In the genomic region with DNA sequence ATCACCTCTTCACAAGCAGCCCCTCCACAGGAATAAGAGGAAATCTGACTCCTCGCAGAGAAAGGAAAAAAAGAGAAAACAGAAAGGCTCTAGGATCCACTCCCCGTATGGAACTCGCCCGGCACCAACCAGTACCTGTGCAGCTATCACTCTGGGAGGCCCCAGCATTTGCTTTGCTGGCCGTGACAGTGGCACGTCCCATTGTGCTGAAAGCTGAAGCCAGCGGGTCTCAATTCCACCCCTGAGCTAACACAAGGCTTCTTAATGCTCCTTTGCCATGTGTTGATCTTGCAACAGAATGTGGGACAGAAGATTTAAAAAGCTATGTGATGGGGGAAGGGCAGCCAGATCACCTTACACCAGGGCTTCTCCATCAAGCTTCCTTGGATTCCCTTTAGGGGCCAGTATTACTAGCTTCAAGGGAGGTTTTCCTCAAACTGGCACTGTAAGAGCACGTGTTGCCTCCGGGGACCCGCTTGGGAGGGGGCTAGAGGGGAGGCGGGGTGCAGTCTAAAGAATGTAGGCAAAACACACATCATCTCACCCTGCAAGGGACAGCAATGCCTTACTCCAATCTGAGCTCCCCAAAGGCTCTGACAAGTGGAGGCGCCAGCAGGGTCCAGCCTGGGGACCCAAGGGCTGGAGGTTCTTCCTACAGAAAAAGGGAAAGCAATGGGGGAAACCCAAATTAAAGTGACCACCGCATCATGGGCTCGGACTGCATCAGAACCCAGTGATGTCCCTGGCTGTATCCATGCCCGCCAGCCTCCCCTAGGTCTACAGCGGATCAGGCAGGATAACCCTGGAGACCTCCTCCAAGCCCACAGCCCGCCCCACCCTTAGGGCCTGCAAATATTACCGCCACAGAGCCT, we compare ENCODE assay signal across 8 cellular contexts. TPM values are rescaled to one million over a fixed set of nuclear protein-coding genes. Genes with fewer than 3 reads are reported as not detected.
DNase-seq lines count a peak whose midpoint lies in the region; ATAC-seq and TF ChIP-seq lines count a peak whose summit lies in the region.

No MANE protein-coding gene starts in this region.

- TF ChIP-seq CTCF in Calu3 (IDR thresholded peaks at IDR 0.05; ENCODE audit: unreplicated experiment): no peak
- TF ChIP-seq CTCF in mammary epithelial cell (conservative IDR thresholded peaks at IDR 0.05 in 1 of 2, IDR thresholded peaks at IDR 0.05 in 1 of 2; ENCODE audit: extremely low read depth in 1 of 2, insufficient read depth in 1 of 2, low read depth in 1 of 2, low read length in 2 of 2): no peak
- no peak for TF ChIP-seq CTCF in suprapubic skin (IDR thresholded peaks at IDR 0.05)

- H3K36me3 ChIP-seq in MG63 (peaks cover 13% of the 10 kb centered on the region), mammary epithelial cell (ENCODE audit: insufficient read depth, low read length) (no peaks in the 10 kb centered on the region), suprapubic skin (no peaks in the 10 kb centered on the region)

- peaks cover 26% of the 10 kb centered on the region for H3K36me3 Mint-ChIP-seq in Calu3 (ENCODE audit: insufficient read depth, unreplicated experiment)

- DNase-seq in Calu3: no peak
- no peak for DNase-seq in MG63
- peak; percentile 24 for DNase-seq in mammary epithelial cell
- peak; percentile 12 for DNase-seq in kidney tubule cell (ENCODE audit: low spot score)
- DNase-seq in suprapubic skin (ENCODE audit: low spot score in 2 of 2): peak in 1 of 2 donors; percentile 67
- no peak for DNase-seq in stimulated activated naive CD4-positive, alpha-beta T cell treated with Interleukin-2 at 50 U/mL for 16 hours (lab: John Stamatoyannopoulos, UW)
- no peak for DNase-seq in NCI-H2029 (lab: John Stamatoyannopoulos, UW)

- H3K4me1 Mint-ChIP-seq in Calu3 (ENCODE audit: low read depth, unreplicated experiment): peaks cover 9% of the 10 kb centered on the region

- H3K4me2 ChIP-seq in mammary epithelial cell (ENCODE audit: insufficient read depth, low read depth, low read length): peak overlapping the region; percentile 86

- dilution Hi-C loops in mammary epithelial cell (cut with HindIII; ENCODE audit: low sequenced_read_pairs): loop anchor here (5.0 kb wide), 2 partner anchors 51 to 101 kb away; no protein-coding TSS in a partner anchor

- no peaks in the 10 kb centered on the region for H3K27me3 Mint-ChIP-seq in Calu3 (ENCODE audit: unreplicated experiment)

- no peak for TF ChIP-seq POLR2A in suprapubic skin (IDR thresholded peaks at IDR 0.05)

- no peak for ATAC-seq in HG03378 (IDR thresholded peaks at IDR 0.05; ENCODE audit: unreplicated experiment)

- H2AFZ ChIP-seq in mammary epithelial cell (ENCODE audit: low read depth, low read length): peak overlapping the region; percentile 91

- H3K9me3 ChIP-seq in MG63 (no peaks in the 10 kb centered on the region; the same call in none of the 2 replicates), mammary epithelial cell (replicated peaks; ENCODE audit: insufficient read depth, low read length) (no peaks in the 10 kb centered on the region), suprapubic skin (no peaks in the 10 kb centered on the region)

- peak overlapping the region; percentile 73 for H3K4me3 Mint-ChIP-seq in Calu3 (ENCODE audit: low read depth, unreplicated experiment)

- H3K27ac ChIP-seq in mammary epithelial cell (ENCODE audit: insufficient read depth, low read depth, low read length) (no peak overlapping the region), suprapubic skin (peak overlapping the region; percentile 92)

- BruUV-seq in Calu3 (replicated peaks; lab: Mats Ljungman, UMichigan): TSS peak; percentile 11
- BruUV-seq in mammary epithelial cell (replicated peaks; lab: Mats Ljungman, UMichigan): no TSS peak

- in situ Hi-C loops in mammary epithelial cell (cut with MboI; ENCODE audit: low sequenced_read_pairs in 2 of 2): no loop called here

- no peak for TF ChIP-seq EP300 in suprapubic skin (IDR thresholded peaks at IDR 0.05)

- no peak overlapping the region for H3K9ac ChIP-seq in mammary epithelial cell (ENCODE audit: insufficient read depth, low read length)

- WGBS in mammary epithelial cell (ENCODE audit: low coverage, missing lambda C conversion rate): 43% methylated on average over 14 of the region's 18 CpGs
- 62% methylated on average over 18 of the region's 18 CpGs for WGBS in suprapubic skin

- H3K4me1 ChIP-seq in mammary epithelial cell (ENCODE audit: insufficient read depth, low read length): peaks cover 10% of the 10 kb centered on the region
- H3K4me1 ChIP-seq in suprapubic skin: peaks cover 44% of the 10 kb centered on the region

- intact Hi-C loops in Calu3 (cut with micrococcal nuclease; ENCODE audit: unreplicated experiment) (loop anchor here (10.0 kb wide), 1 partner anchor 113 kb away; no protein-coding TSS in a partner anchor), mammary epithelial cell (cut with micrococcal nuclease) (loop anchor here (1.0 to 5.0 kb wide), 2 partner anchors 16 to 54 kb away; no protein-coding TSS in a partner anchor)

- H3K27me3 ChIP-seq in MG63: no peaks in the 10 kb centered on the region
- no peaks in the 10 kb centered on the region for H3K27me3 ChIP-seq in mammary epithelial cell (ENCODE audit: insufficient read depth, low read length)
- H3K27me3 ChIP-seq in suprapubic skin: no peaks in the 10 kb centered on the region

- H4K20me1 ChIP-seq in mammary epithelial cell (ENCODE audit: insufficient read depth, low read length): no peaks in the 10 kb centered on the region

- H3K4me3 ChIP-seq in MG63 (peak overlapping the region; percentile 92), mammary epithelial cell (replicated peaks in 1 of 3; ENCODE audit: insufficient read depth in 1 of 3, low read depth in 2 of 3, low read length in 3 of 3) (peak overlapping the region; percentile 69 to 83 (median 72)), suprapubic skin (peak overlapping the region; percentile 89)

- CTCF ChIA-PET in Calu3 (lab: Charles Lee): interaction anchor here (0.7 kb wide), 1 partner anchor 55 kb away, joined by 4 read pairs; no protein-coding TSS in a partner anchor
- CTCF ChIA-PET in mammary epithelial cell (lab: Charles Lee; ENCODE audit: low non-redundant PET): interaction anchor here (0.7 kb wide), 2 partner anchors 9 to 110 kb away, joined by 3 to 4 read pairs; no protein-coding TSS in a partner anchor

- peaks cover 63% of the 10 kb centered on the region for H3K79me2 ChIP-seq in mammary epithelial cell (ENCODE audit: insufficient read depth, low read length)

- peaks cover 3% of the 10 kb centered on the region for H3K9me3 Mint-ChIP-seq in Calu3 (ENCODE audit: low read depth, unreplicated experiment)

- no peak overlapping the region for H3K27ac Mint-ChIP-seq in Calu3 (ENCODE audit: unreplicated experiment)

RNA-seq across cellular contexts. Expression of gene USP46, which starts 1.2 kb away (rescaled TPM):
- total RNA-seq in Calu3 (2022): 12.5 and 15.4 TPM in 2 replicates
- total RNA-seq in MG63 (2014; rRNA removed; shearing (Covaris generic); ENCODE audit: low replicate concordance): 14.6 and 28.2 TPM in 2 replicates
- total RNA-seq in mammary epithelial cell: 10 to 100 TPM; 15.2 to 24.9 TPM
- 7.3 TPM for polyA plus RNA-seq in mammary epithelial cell
- 25.9 TPM for polyA minus RNA-seq in mammary epithelial cell
- total RNA-seq in suprapubic skin: 10 to 100 TPM in 2 of 4 donors, 1 to 10 TPM in 2; 8.4 to 17.5 (median 10.5) TPM

Comparison
In these comparisons a context has a peak if more than half of its experiments do, and no peak if none do; other contexts are left out.
1. DNase-seq: peak in mammary epithelial cell (single experiment) and kidney tubule cell (single experiment); none in Calu3 (single experiment), MG63 (single experiment), stimulated activated naive CD4-positive, alpha-beta T cell treated with Interleukin-2 at 50 U/mL for 16 hours (single experiment) and NCI-H2029 (single experiment).
2. Peak in every context shown above with its lines, with median percentiles within 50 percentile points of each other: H3K4me3 ChIP-seq.